Comparison of ENCODE assay signal across 29 cellular contexts in the genomic region with DNA sequence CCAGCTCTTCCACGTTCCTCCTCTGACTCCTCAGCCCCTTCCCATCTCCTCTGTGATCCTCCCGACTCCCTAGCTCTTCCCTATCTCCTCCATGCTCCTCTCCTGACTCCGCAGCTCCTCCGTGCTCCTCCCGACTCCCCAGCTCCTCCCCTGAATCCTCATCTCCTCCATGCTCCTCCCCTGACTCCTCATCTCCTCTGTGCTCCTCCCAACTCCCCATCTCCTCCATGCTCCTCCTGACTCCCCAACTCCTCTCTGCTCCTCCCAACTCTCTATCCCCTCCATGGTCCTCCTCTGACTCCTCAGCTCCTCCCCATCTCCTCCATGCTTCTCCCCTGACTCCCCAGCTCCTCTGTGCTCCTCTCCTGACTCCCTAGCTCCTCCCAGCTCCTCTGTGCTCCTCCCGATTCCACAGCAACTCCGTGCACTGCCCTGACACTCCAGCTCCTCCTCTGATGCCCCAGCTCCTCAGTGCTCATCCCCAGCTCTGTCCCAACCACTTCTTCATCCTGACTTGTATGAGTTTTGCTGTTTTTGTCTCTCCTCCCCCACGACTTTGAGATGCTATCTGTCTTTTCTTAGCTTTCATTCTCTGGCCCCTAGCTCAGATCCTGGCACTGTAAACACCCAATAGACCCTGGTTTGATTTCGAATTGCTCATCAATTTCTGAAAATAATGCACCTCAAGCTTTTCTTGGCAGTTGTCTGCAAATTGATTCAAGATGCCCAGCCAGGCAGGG.
"Had no signal": no experiment of that assay in that cellular context is flagged by ENCODE, and none has a peak within 500 bp of the region (broad histone marks: within the 10 kb centered on the region; RNA-seq: fewer than 3 reads in every experiment).

No MANE protein-coding gene starts in this region.

- H3K27ac ChIP-seq: adrenal gland, body of pancreas, cardiac muscle cell, coronary artery, dorsolateral prefrontal cortex, gastrocnemius medialis, hepatocyte, parathyroid adenoma, right atrium auricular region, spleen, suprapubic skin, tibial artery had no signal

- H3K36me3 Mint-ChIP-seq: activated naive CD8-positive, alpha-beta T cell treated with anti-CD3 and anti-CD28 coated beads for 36 hours; mesothelial cell of epicardium had no signal

- H3K4me1 Mint-ChIP-seq: activated naive CD8-positive, alpha-beta T cell treated with anti-CD3 and anti-CD28 coated beads for 36 hours had no signal

- H3K36me3 ChIP-seq: adrenal gland, cardiac muscle cell, gastrocnemius medialis, right atrium auricular region, spleen, suprapubic skin, tibial artery had no signal

- H3K27ac Mint-ChIP-seq: activated naive CD4-positive, alpha-beta T cell treated with anti-CD3 and anti-CD28 coated beads for 36 hours; activated naive CD8-positive, alpha-beta T cell treated with anti-CD3 and anti-CD28 coated beads for 36 hours; activated T-cell treated with anti-CD3 and anti-CD28 coated beads, Interleukin-2, amount 50 U/mL, for 72 hours; mesothelial cell of epicardium; nephron progenitor cell; T-helper 17 cell had no signal

- H3K9me3 ChIP-seq: adrenal gland, body of pancreas, gastrocnemius medialis, right atrium auricular region, spleen, suprapubic skin, tibial artery had no signal

- H3K4me1 ChIP-seq: adrenal gland, body of pancreas, gastrocnemius medialis, parathyroid adenoma, right atrium auricular region, spleen had no signal

- DNase-seq: activated CD4-positive, alpha-beta T cell treated with anti-CD3 and anti-CD28 coated beads for 1 hour; activated naive CD4-positive, alpha-beta T cell treated with anti-CD3 and anti-CD28 coated beads for 36 hours; activated naive CD8-positive, alpha-beta T cell treated with anti-CD3 and anti-CD28 coated beads for 36 hours; activated T-cell treated with anti-CD3 and anti-CD28 coated beads for 4 hours; activated T-cell treated with anti-CD3 and anti-CD28 coated beads, Interleukin-2, amount 50 U/mL, for 72 hours; adrenal gland; body of pancreas; cerebellar nuclear complex; effector memory CD4-positive, alpha-beta T cell; erythroblast; gastrocnemius medialis; glutamatergic neuron; left cardiac atrium; left ventricle myocardium superior; naive B cell; nephron progenitor cell; spleen; stimulated activated naive CD4-positive, alpha-beta T cell; T-helper 17 cell; T1000 had no signal

- H3K27me3 ChIP-seq: body of pancreas, dorsolateral prefrontal cortex, hepatocyte, right atrium auricular region, tibial artery had no signal

- ATAC-seq: activated T-cell treated with anti-CD3 and anti-CD28 coated beads, Interleukin-2, amount 50 U/mL, for 72 hours; body of pancreas; gastrocnemius medialis; left cardiac atrium; left ventricle myocardium superior; T-helper 17 cell had no signal

- H3K9me3 Mint-ChIP-seq: activated naive CD4-positive, alpha-beta T cell treated with anti-CD3 and anti-CD28 coated beads for 36 hours; activated naive CD8-positive, alpha-beta T cell treated with anti-CD3 and anti-CD28 coated beads for 36 hours; activated T-cell treated with anti-CD3 and anti-CD28 coated beads, Interleukin-2, amount 50 U/mL, for 72 hours; mesothelial cell of epicardium; naive B cell; nephron progenitor cell had no signal

- H3K4me3 ChIP-seq: adrenal gland, body of pancreas, cardiac muscle cell, coronary artery, dorsolateral prefrontal cortex, gastrocnemius medialis, hepatocyte, right atrium auricular region, spleen, suprapubic skin, tibial artery had no signal

- H3K4me3 Mint-ChIP-seq: activated naive CD4-positive, alpha-beta T cell treated with anti-CD3 and anti-CD28 coated beads for 36 hours; activated naive CD8-positive, alpha-beta T cell treated with anti-CD3 and anti-CD28 coated beads for 36 hours; activated T-cell treated with anti-CD3 and anti-CD28 coated beads, Interleukin-2, amount 50 U/mL, for 72 hours; mesothelial cell of epicardium; naive B cell; nephron progenitor cell; T-helper 17 cell had no signal
